1 cellular context compared by ENCODE assay signal in genomic region chr10:93173867-93174845, GRCh38.
TF ChIP-seq lines count a peak whose summit lies in the region.

No MANE protein-coding gene starts in this region.

TF ChIP-seq in GM23338, 12 proteins besides CTCF, POLR2A, EP300 and RAD21:
- TF ChIP-seq ETS1 (IDR thresholded peaks at IDR 0.05) = no peak
- TF ChIP-seq ZNF462 (CRISPR knock-in tag; IDR thresholded peaks at IDR 0.05) = no peak
- no peak for TF ChIP-seq POLR2AphosphoS5 (IDR thresholded peaks at IDR 0.05; ENCODE audit: low read depth)
- no peak for TF ChIP-seq CREB1 (CRISPR knock-in tag; IDR thresholded peaks at IDR 0.05; ENCODE audit: low read depth)
- no peak for TF ChIP-seq NANOG (IDR thresholded peaks at IDR 0.05; ENCODE audit: borderline replicate concordance)
- TF ChIP-seq EZH2 (IDR thresholded peaks at IDR 0.05; ENCODE audit: low read depth, unreplicated experiment) = no peak
TF ChIP-seq in GM23338: peak in this region for 0.
